ENCODE assay signal across 1 cellular context in the genomic region with DNA sequence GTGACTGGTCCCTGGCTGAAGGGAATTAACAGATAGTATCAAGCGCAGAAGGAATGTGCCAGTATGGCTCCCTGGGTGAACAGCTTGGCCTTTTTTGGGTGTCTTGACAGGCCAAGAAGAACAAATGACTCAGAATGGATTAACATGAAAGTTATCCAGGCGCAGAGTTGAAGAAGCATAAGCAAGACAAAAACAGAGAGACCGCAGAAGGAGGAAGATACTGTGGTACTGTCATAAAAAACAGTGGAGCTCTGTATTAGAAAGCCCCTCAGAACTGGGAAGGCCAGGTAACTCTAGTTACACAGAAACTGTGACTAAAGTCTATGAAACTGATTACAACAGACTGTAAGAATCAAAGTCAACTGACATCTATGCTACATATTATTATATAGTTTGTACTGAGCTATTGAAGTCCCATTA.
TF ChIP-seq lines count a peak whose summit lies in the region.

No MANE protein-coding gene starts in this region.

TF ChIP-seq in GM12878, 131 proteins besides CTCF, POLR2A, EP300 and RAD21 (continued from another document and continues in another):
- TF ChIP-seq, protein P1, sequence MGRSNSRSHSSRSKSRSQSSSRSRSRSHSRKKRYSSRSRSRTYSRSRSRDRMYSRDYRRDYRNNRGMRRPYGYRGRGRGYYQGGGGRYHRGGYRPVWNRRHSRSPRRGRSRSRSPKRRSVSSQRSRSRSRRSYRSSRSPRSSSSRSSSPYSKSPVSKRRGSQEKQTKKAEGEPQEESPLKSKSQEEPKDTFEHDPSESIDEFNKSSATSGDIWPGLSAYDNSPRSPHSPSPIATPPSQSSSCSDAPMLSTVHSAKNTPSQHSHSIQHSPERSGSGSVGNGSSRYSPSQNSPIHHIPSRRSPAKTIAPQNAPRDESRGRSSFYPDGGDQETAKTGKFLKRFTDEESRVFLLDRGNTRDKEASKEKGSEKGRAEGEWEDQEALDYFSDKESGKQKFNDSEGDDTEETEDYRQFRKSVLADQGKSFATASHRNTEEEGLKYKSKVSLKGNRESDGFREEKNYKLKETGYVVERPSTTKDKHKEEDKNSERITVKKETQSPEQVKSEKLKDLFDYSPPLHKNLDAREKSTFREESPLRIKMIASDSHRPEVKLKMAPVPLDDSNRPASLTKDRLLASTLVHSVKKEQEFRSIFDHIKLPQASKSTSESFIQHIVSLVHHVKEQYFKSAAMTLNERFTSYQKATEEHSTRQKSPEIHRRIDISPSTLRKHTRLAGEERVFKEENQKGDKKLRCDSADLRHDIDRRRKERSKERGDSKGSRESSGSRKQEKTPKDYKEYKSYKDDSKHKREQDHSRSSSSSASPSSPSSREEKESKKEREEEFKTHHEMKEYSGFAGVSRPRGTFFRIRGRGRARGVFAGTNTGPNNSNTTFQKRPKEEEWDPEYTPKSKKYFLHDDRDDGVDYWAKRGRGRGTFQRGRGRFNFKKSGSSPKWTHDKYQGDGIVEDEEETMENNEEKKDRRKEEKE (IDR thresholded peaks at IDR 0.05): peak; percentile 85; the same call in 1 of the 2 replicates
- no peak; the same call in 1 of the 2 replicates for TF ChIP-seq PML (IDR thresholded peaks at IDR 0.05; ENCODE audit: low read length)
- TF ChIP-seq, protein P2, sequence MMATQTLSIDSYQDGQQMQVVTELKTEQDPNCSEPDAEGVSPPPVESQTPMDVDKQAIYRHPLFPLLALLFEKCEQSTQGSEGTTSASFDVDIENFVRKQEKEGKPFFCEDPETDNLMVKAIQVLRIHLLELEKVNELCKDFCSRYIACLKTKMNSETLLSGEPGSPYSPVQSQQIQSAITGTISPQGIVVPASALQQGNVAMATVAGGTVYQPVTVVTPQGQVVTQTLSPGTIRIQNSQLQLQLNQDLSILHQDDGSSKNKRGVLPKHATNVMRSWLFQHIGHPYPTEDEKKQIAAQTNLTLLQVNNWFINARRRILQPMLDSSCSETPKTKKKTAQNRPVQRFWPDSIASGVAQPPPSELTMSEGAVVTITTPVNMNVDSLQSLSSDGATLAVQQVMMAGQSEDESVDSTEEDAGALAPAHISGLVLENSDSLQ (IDR thresholded peaks at IDR 0.05): 0 out of 2 replicates have a peak, but pooled peaks have one; percentile 9
- TF ChIP-seq TCF3 (IDR thresholded peaks at IDR 0.05; ENCODE audit: borderline replicate concordance, insufficient read depth, low read depth, low read length): peak; percentile 45; the same call in 1 of the 2 replicates
- TF ChIP-seq JUNB (IDR thresholded peaks at IDR 0.05): peak; percentile 51
- TF ChIP-seq, protein P3, sequence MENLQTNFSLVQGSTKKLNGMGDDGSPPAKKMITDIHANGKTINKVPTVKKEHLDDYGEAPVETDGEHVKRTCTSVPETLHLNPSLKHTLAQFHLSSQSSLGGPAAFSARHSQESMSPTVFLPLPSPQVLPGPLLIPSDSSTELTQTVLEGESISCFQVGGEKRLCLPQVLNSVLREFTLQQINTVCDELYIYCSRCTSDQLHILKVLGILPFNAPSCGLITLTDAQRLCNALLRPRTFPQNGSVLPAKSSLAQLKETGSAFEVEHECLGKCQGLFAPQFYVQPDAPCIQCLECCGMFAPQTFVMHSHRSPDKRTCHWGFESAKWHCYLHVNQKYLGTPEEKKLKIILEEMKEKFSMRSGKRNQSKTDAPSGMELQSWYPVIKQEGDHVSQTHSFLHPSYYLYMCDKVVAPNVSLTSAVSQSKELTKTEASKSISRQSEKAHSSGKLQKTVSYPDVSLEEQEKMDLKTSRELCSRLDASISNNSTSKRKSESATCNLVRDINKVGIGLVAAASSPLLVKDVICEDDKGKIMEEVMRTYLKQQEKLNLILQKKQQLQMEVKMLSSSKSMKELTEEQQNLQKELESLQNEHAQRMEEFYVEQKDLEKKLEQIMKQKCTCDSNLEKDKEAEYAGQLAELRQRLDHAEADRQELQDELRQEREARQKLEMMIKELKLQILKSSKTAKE (IDR thresholded peaks at IDR 0.05; ENCODE audit: low read depth, poor library complexity, severe bottlenecking): peak; percentile 64
- TF ChIP-seq FOXK2 (IDR thresholded peaks at IDR 0.05): no peak
- TF ChIP-seq HDAC2 (IDR thresholded peaks at IDR 0.05): no peak
- TF ChIP-seq EZH2 (IDR thresholded peaks at IDR 0.05; ENCODE audit: borderline replicate concordance, control insufficient read depth, low read depth, low read length): no peak
- no peak for TF ChIP-seq BCL11A (IDR thresholded peaks at IDR 0.05; ENCODE audit: low read depth, low read length)
- 0 out of 2 replicates have a peak, but pooled peaks have one; percentile 36 for TF ChIP-seq ZNF207 (IDR thresholded peaks at IDR 0.05; ENCODE audit: borderline replicate concordance)
- 0 out of 2 replicates have a peak, but pooled peaks have one; percentile 56 for TF ChIP-seq ZNF24 (IDR thresholded peaks at IDR 0.05)
- TF ChIP-seq BRCA1 (IDR thresholded peaks at IDR 0.05; ENCODE audit: low read depth, low read length): no peak
- TF ChIP-seq PAX8 (IDR thresholded peaks at IDR 0.05): no peak
- peak; percentile 73 for TF ChIP-seq RUNX3 (IDR thresholded peaks at IDR 0.05; ENCODE audit: low read length)
- TF ChIP-seq GATAD2B (conservative IDR thresholded peaks at IDR 0.05; ENCODE audit: low read depth): 0 out of 2 replicates have a peak, but pooled peaks have one; percentile 32
- TF ChIP-seq, protein P4, sequence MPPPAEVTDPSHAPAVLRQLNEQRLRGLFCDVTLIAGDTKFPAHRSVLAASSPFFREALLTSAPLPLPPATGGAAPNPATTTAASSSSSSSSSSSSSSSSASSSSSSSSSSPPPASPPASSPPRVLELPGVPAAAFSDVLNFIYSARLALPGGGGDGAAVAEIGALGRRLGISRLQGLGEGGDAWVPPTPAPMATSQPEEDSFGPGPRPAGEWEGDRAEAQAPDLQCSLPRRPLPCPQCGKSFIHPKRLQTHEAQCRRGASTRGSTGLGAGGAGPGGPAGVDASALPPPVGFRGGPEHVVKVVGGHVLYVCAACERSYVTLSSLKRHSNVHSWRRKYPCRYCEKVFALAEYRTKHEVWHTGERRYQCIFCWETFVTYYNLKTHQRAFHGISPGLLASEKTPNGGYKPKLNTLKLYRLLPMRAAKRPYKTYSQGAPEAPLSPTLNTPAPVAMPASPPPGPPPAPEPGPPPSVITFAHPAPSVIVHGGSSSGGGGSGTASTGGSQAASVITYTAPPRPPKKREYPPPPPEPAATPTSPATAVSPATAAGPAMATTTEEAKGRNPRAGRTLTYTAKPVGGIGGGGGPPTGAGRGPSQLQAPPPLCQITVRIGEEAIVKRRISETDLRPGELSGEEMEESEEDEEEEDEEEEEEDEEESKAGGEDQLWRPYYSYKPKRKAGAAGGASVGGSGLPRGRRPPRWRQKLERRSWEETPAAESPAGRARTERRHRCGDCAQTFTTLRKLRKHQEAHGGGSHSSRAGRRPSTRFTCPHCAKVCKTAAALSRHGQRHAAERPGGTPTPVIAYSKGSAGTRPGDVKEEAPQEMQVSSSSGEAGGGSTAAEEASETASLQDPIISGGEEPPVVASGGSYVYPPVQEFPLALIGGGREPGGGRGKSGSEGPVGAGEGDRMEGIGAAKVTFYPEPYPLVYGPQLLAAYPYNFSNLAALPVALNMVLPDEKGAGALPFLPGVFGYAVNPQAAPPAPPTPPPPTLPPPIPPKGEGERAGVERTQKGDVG (CRISPR knock-in tag; IDR thresholded peaks at IDR 0.05): peak; percentile 89
- no peak for TF ChIP-seq IRF4 (IDR thresholded peaks at IDR 0.05; ENCODE audit: low read depth, low read length)
- no peak for TF ChIP-seq NFXL1 (IDR thresholded peaks at IDR 0.05; ENCODE audit: borderline replicate concordance)
- peak; percentile 55 for TF ChIP-seq CHD2 (IDR thresholded peaks at IDR 0.05; ENCODE audit: borderline replicate concordance, low read depth, low read length)
- TF ChIP-seq SMAD1 (IDR thresholded peaks at IDR 0.05; ENCODE audit: low read depth, partially characterized antibody): peak; percentile 98
- no peak; the same call in 1 of the 2 replicates for TF ChIP-seq RB1 (IDR thresholded peaks at IDR 0.05; ENCODE audit: borderline replicate concordance)
- TF ChIP-seq, protein P5, sequence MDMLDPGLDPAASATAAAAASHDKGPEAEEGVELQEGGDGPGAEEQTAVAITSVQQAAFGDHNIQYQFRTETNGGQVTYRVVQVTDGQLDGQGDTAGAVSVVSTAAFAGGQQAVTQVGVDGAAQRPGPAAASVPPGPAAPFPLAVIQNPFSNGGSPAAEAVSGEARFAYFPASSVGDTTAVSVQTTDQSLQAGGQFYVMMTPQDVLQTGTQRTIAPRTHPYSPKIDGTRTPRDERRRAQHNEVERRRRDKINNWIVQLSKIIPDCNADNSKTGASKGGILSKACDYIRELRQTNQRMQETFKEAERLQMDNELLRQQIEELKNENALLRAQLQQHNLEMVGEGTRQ (IDR thresholded peaks at IDR 0.05; ENCODE audit: borderline replicate concordance, low read depth, low read length): no peak; the same call in none of the 2 replicates
- TF ChIP-seq, protein P6, sequence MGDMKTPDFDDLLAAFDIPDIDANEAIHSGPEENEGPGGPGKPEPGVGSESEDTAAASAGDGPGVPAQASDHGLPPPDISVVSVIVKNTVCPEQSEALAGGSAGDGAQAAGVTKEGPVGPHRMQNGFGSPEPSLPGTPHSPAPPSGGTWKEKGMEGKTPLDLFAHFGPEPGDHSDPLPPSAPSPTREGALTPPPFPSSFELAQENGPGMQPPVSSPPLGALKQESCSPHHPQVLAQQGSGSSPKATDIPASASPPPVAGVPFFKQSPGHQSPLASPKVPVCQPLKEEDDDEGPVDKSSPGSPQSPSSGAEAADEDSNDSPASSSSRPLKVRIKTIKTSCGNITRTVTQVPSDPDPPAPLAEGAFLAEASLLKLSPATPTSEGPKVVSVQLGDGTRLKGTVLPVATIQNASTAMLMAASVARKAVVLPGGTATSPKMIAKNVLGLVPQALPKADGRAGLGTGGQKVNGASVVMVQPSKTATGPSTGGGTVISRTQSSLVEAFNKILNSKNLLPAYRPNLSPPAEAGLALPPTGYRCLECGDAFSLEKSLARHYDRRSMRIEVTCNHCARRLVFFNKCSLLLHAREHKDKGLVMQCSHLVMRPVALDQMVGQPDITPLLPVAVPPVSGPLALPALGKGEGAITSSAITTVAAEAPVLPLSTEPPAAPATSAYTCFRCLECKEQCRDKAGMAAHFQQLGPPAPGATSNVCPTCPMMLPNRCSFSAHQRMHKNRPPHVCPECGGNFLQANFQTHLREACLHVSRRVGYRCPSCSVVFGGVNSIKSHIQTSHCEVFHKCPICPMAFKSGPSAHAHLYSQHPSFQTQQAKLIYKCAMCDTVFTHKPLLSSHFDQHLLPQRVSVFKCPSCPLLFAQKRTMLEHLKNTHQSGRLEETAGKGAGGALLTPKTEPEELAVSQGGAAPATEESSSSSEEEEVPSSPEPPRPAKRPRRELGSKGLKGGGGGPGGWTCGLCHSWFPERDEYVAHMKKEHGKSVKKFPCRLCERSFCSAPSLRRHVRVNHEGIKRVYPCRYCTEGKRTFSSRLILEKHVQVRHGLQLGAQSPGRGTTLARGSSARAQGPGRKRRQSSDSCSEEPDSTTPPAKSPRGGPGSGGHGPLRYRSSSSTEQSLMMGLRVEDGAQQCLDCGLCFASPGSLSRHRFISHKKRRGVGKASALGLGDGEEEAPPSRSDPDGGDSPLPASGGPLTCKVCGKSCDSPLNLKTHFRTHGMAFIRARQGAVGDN (IDR thresholded peaks at IDR 0.05): peak; percentile 43
- TF ChIP-seq TBL1XR1 (IDR thresholded peaks at IDR 0.05; ENCODE audit: low read depth, low read length): 0 out of 2 replicates have a peak, but pooled peaks have one; percentile 10
- no peak for TF ChIP-seq TAF1 (IDR thresholded peaks at IDR 0.05; ENCODE audit: borderline replicate concordance, low read depth, low read length)
- peak; percentile 25 to 52; a peak in 3 of 4 replicates for TF ChIP-seq IKZF2 (IDR thresholded peaks at IDR 0.05)
- no peak for TF ChIP-seq NFYA (IDR thresholded peaks at IDR 0.05; ENCODE audit: borderline replicate concordance, low read depth, low read length)
- TF ChIP-seq RBBP5 (conservative IDR thresholded peaks at IDR 0.05): no peak
- TF ChIP-seq STAT3 (IDR thresholded peaks at IDR 0.05; ENCODE audit: low read depth, low read length): no peak
- no peak for TF ChIP-seq HCFC1 (IDR thresholded peaks at IDR 0.05; ENCODE audit: low read length)
- no peak for TF ChIP-seq SPI1 (IDR thresholded peaks at IDR 0.05; ENCODE audit: borderline replicate concordance, insufficient read depth, low read depth, low read length)
- no peak for TF ChIP-seq MTA2 (IDR thresholded peaks at IDR 0.05; ENCODE audit: low read depth)
- peak in 1 of 2 experiments; percentile 61; a peak in 1 of 4 replicates for TF ChIP-seq ETV6 (conservative IDR thresholded peaks at IDR 0.05 in 1 of 2, IDR thresholded peaks at IDR 0.05 in 1 of 2; ENCODE audit: borderline replicate concordance in 1 of 2, low read depth in 1 of 2)
- TF ChIP-seq GABPA (IDR thresholded peaks at IDR 0.05; ENCODE audit: low read depth): no peak
- TF ChIP-seq ZNF217 (IDR thresholded peaks at IDR 0.05): no peak
- TF ChIP-seq CHD4 (IDR thresholded peaks at IDR 0.05): no peak
- TF ChIP-seq EGR1 (IDR thresholded peaks at IDR 0.05; ENCODE audit: borderline replicate concordance in 1 of 2, low read depth in 2 of 2, low read length in 2 of 2): no peak
- 0 out of 2 replicates have a peak, but pooled peaks have one; percentile 28 for TF ChIP-seq CREM (IDR thresholded peaks at IDR 0.05; ENCODE audit: low read depth)
- no peak; the same call in 1 of the 2 replicates for TF ChIP-seq NFIC (IDR thresholded peaks at IDR 0.05; ENCODE audit: low read depth, low read length)
- no peak for TF ChIP-seq CBX3 (IDR thresholded peaks at IDR 0.05; ENCODE audit: borderline replicate concordance, low read depth)
- TF ChIP-seq FOS (IDR thresholded peaks at IDR 0.05; ENCODE audit: borderline replicate concordance, extremely low read depth, insufficient read length): no peak
- TF ChIP-seq RELA (IDR thresholded peaks at IDR 0.05; ENCODE audit: borderline replicate concordance, partially characterized antibody): no peak
- peak; percentile 89 for TF ChIP-seq HDAC6 (IDR thresholded peaks at IDR 0.05; ENCODE audit: unreplicated experiment)
- no peak for TF ChIP-seq TARDBP (IDR thresholded peaks at IDR 0.05; ENCODE audit: borderline replicate concordance)
- TF ChIP-seq, protein P7, sequence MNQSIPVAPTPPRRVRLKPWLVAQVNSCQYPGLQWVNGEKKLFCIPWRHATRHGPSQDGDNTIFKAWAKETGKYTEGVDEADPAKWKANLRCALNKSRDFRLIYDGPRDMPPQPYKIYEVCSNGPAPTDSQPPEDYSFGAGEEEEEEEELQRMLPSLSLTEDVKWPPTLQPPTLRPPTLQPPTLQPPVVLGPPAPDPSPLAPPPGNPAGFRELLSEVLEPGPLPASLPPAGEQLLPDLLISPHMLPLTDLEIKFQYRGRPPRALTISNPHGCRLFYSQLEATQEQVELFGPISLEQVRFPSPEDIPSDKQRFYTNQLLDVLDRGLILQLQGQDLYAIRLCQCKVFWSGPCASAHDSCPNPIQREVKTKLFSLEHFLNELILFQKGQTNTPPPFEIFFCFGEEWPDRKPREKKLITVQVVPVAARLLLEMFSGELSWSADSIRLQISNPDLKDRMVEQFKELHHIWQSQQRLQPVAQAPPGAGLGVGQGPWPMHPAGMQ (IDR thresholded peaks at IDR 0.05; ENCODE audit: borderline replicate concordance): no peak
- no peak for TF ChIP-seq YBX1 (IDR thresholded peaks at IDR 0.05)
- TF ChIP-seq, protein P8, sequence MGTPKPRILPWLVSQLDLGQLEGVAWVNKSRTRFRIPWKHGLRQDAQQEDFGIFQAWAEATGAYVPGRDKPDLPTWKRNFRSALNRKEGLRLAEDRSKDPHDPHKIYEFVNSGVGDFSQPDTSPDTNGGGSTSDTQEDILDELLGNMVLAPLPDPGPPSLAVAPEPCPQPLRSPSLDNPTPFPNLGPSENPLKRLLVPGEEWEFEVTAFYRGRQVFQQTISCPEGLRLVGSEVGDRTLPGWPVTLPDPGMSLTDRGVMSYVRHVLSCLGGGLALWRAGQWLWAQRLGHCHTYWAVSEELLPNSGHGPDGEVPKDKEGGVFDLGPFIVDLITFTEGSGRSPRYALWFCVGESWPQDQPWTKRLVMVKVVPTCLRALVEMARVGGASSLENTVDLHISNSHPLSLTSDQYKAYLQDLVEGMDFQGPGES (IDR thresholded peaks at IDR 0.05): no peak
- no peak for TF ChIP-seq CBX5 (IDR thresholded peaks at IDR 0.05; ENCODE audit: low read depth)
